In the genomic region with DNA sequence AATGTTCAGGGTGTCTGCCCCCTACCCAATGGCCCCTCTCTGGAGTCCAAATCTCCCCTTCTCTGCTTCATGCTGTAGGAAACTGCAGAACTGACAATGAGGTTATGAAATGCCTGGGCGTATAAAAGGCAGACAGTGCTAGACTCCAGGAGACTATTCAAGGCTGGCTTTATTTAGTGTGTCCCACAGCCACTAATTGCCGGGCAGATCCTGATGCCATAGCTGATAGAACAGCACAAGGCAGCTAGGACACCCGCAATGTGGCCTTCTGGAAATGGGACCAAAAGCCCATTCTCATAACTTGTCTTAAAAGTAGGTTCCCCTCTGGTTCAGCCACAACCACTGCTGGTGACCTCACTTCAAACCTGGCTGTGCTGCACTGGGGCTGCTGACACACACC, we compare ENCODE assay signal across 7 cellular contexts. TPM values are rescaled to one million over a fixed set of nuclear protein-coding genes. Genes with fewer than 3 reads are reported as not detected.
"Had no signal": no experiment of that assay in that cellular context is flagged by ENCODE, and none has a peak within 500 bp of the region (broad histone marks: within the 10 kb centered on the region; RNA-seq: fewer than 3 reads in every experiment).

No MANE protein-coding gene starts in this region.

- FAIRE-seq: HepG2, HTR-8/SVneo, K562 had no signal

- ATAC-seq: HepG2, K562 had no signal

- H3K27ac ChIP-seq: HL-60 had no signal

- H3K4me3 ChIP-seq: K562 had no signal

- DNase-seq: IMR-90, KBM-7 had no signal

RNA-seq across cellular contexts. Expression of gene CD300E, which starts 28.5 kb away (rescaled TPM):
- polyA plus RNA-seq: HepG2, IMR-90, K562 had no signal

RNA-seq across cellular contexts. Expression of gene CD300LD, which starts 59.9 kb away (rescaled TPM):
- polyA plus RNA-seq: HepG2, IgD-negative memory B cell, IMR-90, K562 had no signal
